ENCODE assay signal across 15 cellular contexts in genomic region chr17:12547829-12548228, GRCh38.
DNase-seq lines count a peak whose midpoint lies in the region; ATAC-seq and TF ChIP-seq lines count a peak whose summit lies in the region.
"Had no signal": no experiment of that assay in that cellular context is flagged by ENCODE, and none has a peak within 500 bp of the region (broad histone marks: within the 10 kb centered on the region; RNA-seq: fewer than 3 reads in every experiment).

No MANE protein-coding gene starts in this region.

- peak overlapping the region in 1 of 2 experiments; percentile 32 for H3K18ac ChIP-seq in mesenchymal stem cell (ENCODE audit: low read depth in 1 of 2, low read length in 2 of 2)

- H3K9me3 ChIP-seq in mesenchymal stem cell (ENCODE audit: control insufficient read depth, low read length) (no peaks in the 10 kb centered on the region), stomach smooth muscle (ENCODE audit: control insufficient read depth in 2 of 2, low read length in 2 of 2) (no peaks in the 10 kb centered on the region), vagina (no peaks in the 10 kb centered on the region)

- no peaks in the 10 kb centered on the region for H3K36me3 ChIP-seq in GM23338 (ENCODE audit: insufficient read depth)
- no peaks in the 10 kb centered on the region for H3K36me3 ChIP-seq in mesenchymal stem cell (ENCODE audit: control insufficient read depth in 1 of 2, insufficient read depth in 2 of 2, low read depth in 1 of 2, low read length in 2 of 2)
- H3K36me3 ChIP-seq in stomach smooth muscle (ENCODE audit: control insufficient read depth in 2 of 2, insufficient read depth in 2 of 2, low read length in 2 of 2): no peaks in the 10 kb centered on the region
- H3K36me3 ChIP-seq in vagina: no peaks in the 10 kb centered on the region

- H2BK15ac ChIP-seq in mesenchymal stem cell (ENCODE audit: low read depth, poor library complexity, severe bottlenecking): no peak overlapping the region

- no peak overlapping the region for H3K23ac ChIP-seq in mesenchymal stem cell (ENCODE audit: low read length in 2 of 2)

- H3K79me1 ChIP-seq in mesenchymal stem cell (replicated peaks; ENCODE audit: low read length, poor library complexity, severe bottlenecking): no peaks in the 10 kb centered on the region

- no peaks in the 10 kb centered on the region for H3K27me3 Mint-ChIP-seq in GM23338 (ENCODE audit: insufficient read depth, low read depth, poor library complexity)
- H3K27me3 Mint-ChIP-seq: CD4-positive, alpha-beta T cell had no signal

- H2AFZ ChIP-seq in GM23338 (peak overlapping the region; percentile 40; the same call in 1 of the 2 replicates), mesenchymal stem cell (ENCODE audit: low read depth, low read length) (no peak overlapping the region)

- H3K9me3 Mint-ChIP-seq in GM23338: no peaks in the 10 kb centered on the region
- H3K9me3 Mint-ChIP-seq: H9 had no signal

- H2BK120ac ChIP-seq in mesenchymal stem cell (ENCODE audit: low read depth, low read length): no peak overlapping the region

- H4K8ac ChIP-seq in mesenchymal stem cell (ENCODE audit: low read length): no peak overlapping the region

- no peaks in the 10 kb centered on the region for H3K4me1 ChIP-seq in GM23338 (ENCODE audit: insufficient read depth)
- H3K4me1 ChIP-seq in mesenchymal stem cell (ENCODE audit: control insufficient read depth, insufficient read depth, low read depth, low read length): no peaks in the 10 kb centered on the region
- peaks cover 9% of the 10 kb centered on the region for H3K4me1 ChIP-seq in stomach smooth muscle (ENCODE audit: control insufficient read depth, insufficient read depth, low read length)
- no peaks in the 10 kb centered on the region for H3K4me1 ChIP-seq in vagina

- ATAC-seq in GM23338 (no peak), GM21723 (IDR thresholded peaks at IDR 0.05; ENCODE audit: unreplicated experiment) (no peak)
- ATAC-seq: GM12878 had no signal

- DNase-seq in GM23338 (ENCODE audit: low spot score) (no peak), mesenchymal stem cell (no peak), vagina (ENCODE audit: extremely low spot score in 2 of 2) (no peak), A172 (ENCODE audit: low spot score) (no peak), inferior parietal cortex (ENCODE audit: extremely low spot score) (no peak)
- DNase-seq: C1 segment of cervical spinal cord; Calu3; CD4-positive, alpha-beta T cell; DMS 273 treated with DMSO at 0.1 percent for 48 hours; GOT3; H9 had no signal

- H3K4me3 Mint-ChIP-seq in GM23338: no peak overlapping the region
- H3K4me3 Mint-ChIP-seq: B cell; CD4-positive, alpha-beta T cell; H9 had no signal

- no peak overlapping the region for H2AK5ac ChIP-seq in mesenchymal stem cell (ENCODE audit: low read length, severe bottlenecking)

- H4K91ac ChIP-seq in mesenchymal stem cell (ENCODE audit: low read length): no peak overlapping the region

- no peak overlapping the region for H3K9ac ChIP-seq in mesenchymal stem cell (ENCODE audit: low read length)
- H3K9ac ChIP-seq in stomach smooth muscle (ENCODE audit: low read length in 2 of 2): no peak overlapping the region

- no peak overlapping the region for H3K27ac ChIP-seq in GM23338 (ENCODE audit: low read depth)
- no peak overlapping the region for H3K27ac ChIP-seq in mesenchymal stem cell (ENCODE audit: low read length, poor library complexity, severe bottlenecking)
- peak overlapping the region; percentile 41 for H3K27ac ChIP-seq in stomach smooth muscle (ENCODE audit: low read length)
- peak overlapping the region; percentile 13 for H3K27ac ChIP-seq in vagina

- no peaks in the 10 kb centered on the region for H3K27me3 ChIP-seq in GM23338 (ENCODE audit: insufficient read depth)
- H3K27me3 ChIP-seq in mesenchymal stem cell (ENCODE audit: control insufficient read depth in 1 of 2, insufficient read depth in 1 of 2, low read length in 2 of 2): peaks cover 0 to 8% of the 10 kb centered on the region in 2 experiments
- no peaks in the 10 kb centered on the region for H3K27me3 ChIP-seq in stomach smooth muscle (ENCODE audit: control insufficient read depth in 1 of 2, insufficient read depth in 2 of 2, low read length in 2 of 2)
- H3K27me3 ChIP-seq in vagina: no peaks in the 10 kb centered on the region

- 0 out of 2 replicates have a peak, but pooled peaks cover 10% of the 10 kb centered on the region for H3K9me2 ChIP-seq in GM23338 (ENCODE audit: insufficient read depth)

- no peak overlapping the region for H2BK12ac ChIP-seq in mesenchymal stem cell (ENCODE audit: low read length in 2 of 2)

- no peak overlapping the region for H3K27ac Mint-ChIP-seq in GM23338
- H3K27ac Mint-ChIP-seq: B cell; CD4-positive, alpha-beta T cell; H9 had no signal

- no peak for TF ChIP-seq POLR2A in vagina (IDR thresholded peaks at IDR 0.05)

- H4K20me1 ChIP-seq in GM23338 (replicated peaks; ENCODE audit: insufficient read depth): no peaks in the 10 kb centered on the region

- H3K4me3 ChIP-seq in GM23338 (no peak overlapping the region), mesenchymal stem cell (ENCODE audit: insufficient read depth in 1 of 2, low read depth in 1 of 2, low read length in 2 of 2) (no peak overlapping the region), stomach smooth muscle (ENCODE audit: low read length in 2 of 2) (no peak overlapping the region), vagina (no peak overlapping the region)
- H3K4me3 ChIP-seq: GM12878 had no signal

- H3K4ac ChIP-seq in mesenchymal stem cell (ENCODE audit: low read depth in 1 of 2, low read length in 2 of 2): peak overlapping the region in 1 of 2 experiments; percentile 42

- H2BK5ac ChIP-seq in mesenchymal stem cell (ENCODE audit: low read depth, low read length, poor library complexity, severe bottlenecking): peak overlapping the region; percentile 53

- no peaks in the 10 kb centered on the region for H3F3A ChIP-seq in GM23338 (replicated peaks; ENCODE audit: low read depth)

- intact Hi-C loops in vagina (cut with DNase I): loop anchor here (2.0 kb wide), 1 partner anchor 119 kb away; no protein-coding TSS in a partner anchor

- no peak overlapping the region for H3K4me2 ChIP-seq in GM23338
- no peak overlapping the region for H3K4me2 ChIP-seq in mesenchymal stem cell (ENCODE audit: low read length, poor library complexity, severe bottlenecking)

- 95% methylated on average over 4 of the region's 5 CpGs for WGBS in mesenchymal stem cell

- H3K79me2 ChIP-seq in GM23338 (replicated peaks; ENCODE audit: insufficient read depth): no peaks in the 10 kb centered on the region

- no peak overlapping the region for H3K14ac ChIP-seq in mesenchymal stem cell (ENCODE audit: low read length in 2 of 2)

- H3K4me1 Mint-ChIP-seq in GM23338: no peaks in the 10 kb centered on the region; the same call in 2 of the 3 replicates
- H3K4me1 Mint-ChIP-seq: B cell had no signal

- no peaks in the 10 kb centered on the region for H3K36me3 Mint-ChIP-seq in GM23338 (ENCODE audit: low read depth)

- no peak for TF ChIP-seq CTCF in GM23338 (conservative IDR thresholded peaks at IDR 0.05; ENCODE audit: low read depth in 2 of 2)
- TF ChIP-seq CTCF in vagina (IDR thresholded peaks at IDR 0.05): no peak

TF ChIP-seq in GM23338, 12 proteins besides CTCF, POLR2A, EP300 and RAD21 (continues in another document):
- TF ChIP-seq CREB1 (CRISPR knock-in tag; IDR thresholded peaks at IDR 0.05; ENCODE audit: low read depth) (no peak), NANOG (IDR thresholded peaks at IDR 0.05; ENCODE audit: borderline replicate concordance) (no peak), EZH2phosphoT487 (IDR thresholded peaks at IDR 0.05; ENCODE audit: unreplicated experiment) (no peak), JUNB (IDR thresholded peaks at IDR 0.05; ENCODE audit: unreplicated experiment) (no peak), EZH2 (IDR thresholded peaks at IDR 0.05; ENCODE audit: low read depth, unreplicated experiment) (no peak), ZNF114 (CRISPR knock-in tag; IDR thresholded peaks at IDR 0.05) (no peak), POLR2AphosphoS5 (IDR thresholded peaks at IDR 0.05; ENCODE audit: low read depth) (no peak)
- TF ChIP-seq, protein P1, sequence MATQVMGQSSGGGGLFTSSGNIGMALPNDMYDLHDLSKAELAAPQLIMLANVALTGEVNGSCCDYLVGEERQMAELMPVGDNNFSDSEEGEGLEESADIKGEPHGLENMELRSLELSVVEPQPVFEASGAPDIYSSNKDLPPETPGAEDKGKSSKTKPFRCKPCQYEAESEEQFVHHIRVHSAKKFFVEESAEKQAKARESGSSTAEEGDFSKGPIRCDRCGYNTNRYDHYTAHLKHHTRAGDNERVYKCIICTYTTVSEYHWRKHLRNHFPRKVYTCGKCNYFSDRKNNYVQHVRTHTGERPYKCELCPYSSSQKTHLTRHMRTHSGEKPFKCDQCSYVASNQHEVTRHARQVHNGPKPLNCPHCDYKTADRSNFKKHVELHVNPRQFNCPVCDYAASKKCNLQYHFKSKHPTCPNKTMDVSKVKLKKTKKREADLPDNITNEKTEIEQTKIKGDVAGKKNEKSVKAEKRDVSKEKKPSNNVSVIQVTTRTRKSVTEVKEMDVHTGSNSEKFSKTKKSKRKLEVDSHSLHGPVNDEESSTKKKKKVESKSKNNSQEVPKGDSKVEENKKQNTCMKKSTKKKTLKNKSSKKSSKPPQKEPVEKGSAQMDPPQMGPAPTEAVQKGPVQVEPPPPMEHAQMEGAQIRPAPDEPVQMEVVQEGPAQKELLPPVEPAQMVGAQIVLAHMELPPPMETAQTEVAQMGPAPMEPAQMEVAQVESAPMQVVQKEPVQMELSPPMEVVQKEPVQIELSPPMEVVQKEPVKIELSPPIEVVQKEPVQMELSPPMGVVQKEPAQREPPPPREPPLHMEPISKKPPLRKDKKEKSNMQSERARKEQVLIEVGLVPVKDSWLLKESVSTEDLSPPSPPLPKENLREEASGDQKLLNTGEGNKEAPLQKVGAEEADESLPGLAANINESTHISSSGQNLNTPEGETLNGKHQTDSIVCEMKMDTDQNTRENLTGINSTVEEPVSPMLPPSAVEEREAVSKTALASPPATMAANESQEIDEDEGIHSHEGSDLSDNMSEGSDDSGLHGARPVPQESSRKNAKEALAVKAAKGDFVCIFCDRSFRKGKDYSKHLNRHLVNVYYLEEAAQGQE (IDR thresholded peaks at IDR 0.05; ENCODE audit: unreplicated experiment): no peak

Comparison
In these comparisons a context has a peak if more than half of its experiments do, and no peak if none do; other contexts are left out.
1. H3K27ac ChIP-seq: peak in stomach smooth muscle (single experiment) and vagina (single experiment); none in GM23338 (single experiment) and mesenchymal stem cell (single experiment).